ENCODE assay signal across 1 cellular context in genomic region chr9:35909687-35910612, GRCh38.
A peak's percentile ranks its signal among the peaks of the same experiment; 100 is the strongest.
TF ChIP-seq lines count a peak whose summit lies in the region.

No MANE protein-coding gene starts in this region.

TF ChIP-seq in K562, 482 proteins besides CTCF, POLR2A, EP300 and RAD21:
- TF ChIP-seq PRDM10 (IDR thresholded peaks at IDR 0.05; ENCODE audit: partially characterized antibody) (peak; percentile 19), SETDB1 (IDR thresholded peaks at IDR 0.05; ENCODE audit: low read length) (no peak)
TF ChIP-seq in K562: peak in this region for 1.
